2 cellular contexts compared by ENCODE assay signal in the genomic region with DNA sequence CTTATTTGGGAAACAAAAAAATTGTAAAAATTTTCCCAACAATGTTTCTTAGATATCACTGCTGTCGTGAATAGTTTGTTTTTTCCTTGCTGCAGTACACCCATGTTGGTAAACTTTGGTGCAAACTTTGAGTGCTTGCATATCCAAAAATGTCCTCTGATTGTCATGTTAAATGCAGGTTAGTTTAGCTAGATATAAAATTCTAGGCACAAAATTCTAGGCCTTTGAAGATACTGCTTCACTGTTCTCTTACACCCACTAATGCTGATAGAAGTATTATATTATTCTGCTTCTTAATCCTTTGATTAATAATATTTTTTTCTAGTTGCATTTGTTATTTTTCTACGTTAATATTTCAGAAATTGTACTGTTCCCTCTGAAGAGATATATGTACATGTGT.
A peak's percentile ranks its signal among the peaks of the same experiment; 100 is the strongest.
TF ChIP-seq lines count a peak whose summit lies in the region.

No MANE protein-coding gene starts in this region.

TF ChIP-seq in HepG2, 621 proteins besides CTCF, POLR2A, EP300 and RAD21:
- no peak for TF ChIP-seq ZNF775 (CRISPR knock-in tag; IDR thresholded peaks at IDR 0.05; ENCODE audit: borderline replicate concordance)
- TF ChIP-seq ZFP1 (CRISPR knock-in tag; IDR thresholded peaks at IDR 0.05): peak; percentile 99

TF ChIP-seq in K562, 482 proteins besides CTCF, POLR2A, EP300 and RAD21:
- no peak for TF ChIP-seq CCAR2 (IDR thresholded peaks at IDR 0.05; ENCODE audit: low read depth, low read length)
- TF ChIP-seq ZNF121 (CRISPR knock-in tag; conservative IDR thresholded peaks at IDR 0.05): no peak
- TF ChIP-seq ZFP1 (CRISPR knock-in tag; IDR thresholded peaks at IDR 0.05): peak; percentile 91
